20 cellular contexts compared by ENCODE assay signal in genomic region chr10:111357859-111358258, GRCh38.
A peak's percentile ranks its signal among the peaks of the same experiment; 100 is the strongest.
DNase-seq lines count a peak whose midpoint lies in the region; ATAC-seq, FAIRE-seq and TF ChIP-seq lines count a peak whose summit lies in the region.
"Had no signal": no experiment of that assay in that cellular context is flagged by ENCODE, and none has a peak within 500 bp of the region (broad histone marks: within the 10 kb centered on the region; RNA-seq: fewer than 3 reads in every experiment).

No MANE protein-coding gene starts in this region.

- H3K23me2 ChIP-seq in H1 (ENCODE audit: low read depth, low read length) = no peaks in the 10 kb centered on the region

- no peak for FAIRE-seq in HepG2 (lab: Jason Lieb, UNC)
- no peak for FAIRE-seq in H1 (lab: Jason Lieb, UNC)
- peak; percentile 33 for FAIRE-seq in islet of Langerhans (lab: Jason Lieb, UNC)
- FAIRE-seq: G401.6, GM12891, GM19239 had no signal

- no peak overlapping the region for H2BK120ac ChIP-seq in H1 (replicated peaks; ENCODE audit: low read depth, low read length)

- no peak overlapping the region for H3K4ac ChIP-seq in H1 (replicated peaks; ENCODE audit: insufficient read length, low read depth, low read length)

- BruUV-seq in HepG2 (replicated peaks; lab: Mats Ljungman, UMichigan) = no TSS peak

- H3K9ac ChIP-seq in HepG2 (ENCODE audit: insufficient read depth, low read depth, low read length) (no peak overlapping the region), H1 (replicated peaks in 1 of 4; ENCODE audit: extremely low read depth in 1 of 4, low read depth in 3 of 4, low read length in 3 of 4) (no peak overlapping the region)
- H3K9ac ChIP-seq: BLaER1 had no signal

- intact Hi-C loops in HepG2 (cut with micrococcal nuclease; ENCODE audit: unreplicated experiment) = no loop called here
- intact Hi-C loops in right lobe of liver (cut with DNase I) = no loop called here

- no peak overlapping the region for H3K23ac ChIP-seq in H1 (ENCODE audit: insufficient read length)

- H3K4me2 ChIP-seq in HepG2 (ENCODE audit: low read depth, low read length) = no peak overlapping the region
- no peak overlapping the region for H3K4me2 ChIP-seq in H1 (ENCODE audit: insufficient read depth in 1 of 2, low read depth in 2 of 2, low read length in 2 of 2)
- H3K4me2 ChIP-seq: BLaER1 had no signal

- H2BK12ac ChIP-seq in H1 (ENCODE audit: low read depth, low read length) = no peak overlapping the region

- H3K4me3 ChIP-seq in HepG2 (replicated peaks in 1 of 3; ENCODE audit: insufficient read depth in 1 of 3, low read depth in 2 of 3, low read length in 3 of 3) = no peak overlapping the region
- H3K4me3 ChIP-seq in right lobe of liver = no peak overlapping the region
- no peak overlapping the region for H3K4me3 ChIP-seq in H1 (ENCODE audit: extremely low read depth in 1 of 4, insufficient read depth in 2 of 4, low read depth in 3 of 4, low read length in 4 of 4)
- H3K4me3 ChIP-seq: BLaER1 had no signal

- no peak overlapping the region for H2BK5ac ChIP-seq in H1 (ENCODE audit: low read depth, low read length)

- H3K4me1 ChIP-seq in HepG2 (ENCODE audit: insufficient read depth, low read length) = no peaks in the 10 kb centered on the region
- H3K4me1 ChIP-seq in right lobe of liver = no peaks in the 10 kb centered on the region
- H3K4me1 ChIP-seq in H1 (replicated peaks in 1 of 4; ENCODE audit: control insufficient read depth in 3 of 4, insufficient read depth in 4 of 4, low read length in 3 of 4) = no peaks in the 10 kb centered on the region
- H3K4me1 ChIP-seq: BLaER1 had no signal

- ATAC-seq in HepG2 (no peak), right lobe of liver (no peak), GM21576 (IDR thresholded peaks at IDR 0.05; ENCODE audit: unreplicated experiment) (no peak), HG02798 (IDR thresholded peaks at IDR 0.05; ENCODE audit: poor library complexity, unreplicated experiment) (no peak)

- H4K5ac ChIP-seq in H1 (ENCODE audit: insufficient read length, low read depth, low read length) = no peak overlapping the region

- H4K8ac ChIP-seq in H1 (ENCODE audit: extremely low read depth, insufficient read depth, low read length) = no peak overlapping the region

- H4K20me1 ChIP-seq in HepG2 (ENCODE audit: insufficient read depth, low read length) = no peaks in the 10 kb centered on the region
- no peaks in the 10 kb centered on the region for H4K20me1 ChIP-seq in H1 (replicated peaks in 1 of 2; ENCODE audit: control insufficient read depth in 1 of 2, insufficient read depth in 2 of 2, low read length in 2 of 2)
- H4K20me1 ChIP-seq: BLaER1 had no signal

- H2BK20ac ChIP-seq in H1 (ENCODE audit: low read length) = no peak overlapping the region

- CTCF ChIA-PET in HepG2 (lab: Yijun Ruan, JAX; ENCODE audit: low intra/inter-chr PET ratio, low total read pairs) (no interaction called here), H1 (lab: Charles Lee; ENCODE audit: partially characterized antibody) (interaction anchor here (1.3 to 2.0 kb wide), 2 partner anchors 76 to 282 kb away, joined by 3 to 5 read pairs; no protein-coding TSS in a partner anchor)

- no peaks in the 10 kb centered on the region for H3K79me1 ChIP-seq in H1 (ENCODE audit: low read depth, low read length)

- TF ChIP-seq EP300 in HepG2 (IDR thresholded peaks at IDR 0.05; ENCODE audit: low read depth in 2 of 2, low read length in 2 of 2) (no peak), HepG2 (CRISPR knock-in tag; IDR thresholded peaks at IDR 0.05; ENCODE audit: borderline replicate concordance) (no peak), H1 (IDR thresholded peaks at IDR 0.05; ENCODE audit: borderline replicate concordance in 1 of 2, low read depth in 2 of 2, low read length in 2 of 2) (no peak)

- H2AFZ ChIP-seq in HepG2 (ENCODE audit: low read length) (no peak overlapping the region), H1 (ENCODE audit: low read length) (no peak overlapping the region)

- H2AK5ac ChIP-seq in H1 (ENCODE audit: low read depth, low read length) = no peak overlapping the region

- H3K27me3 ChIP-seq in HepG2 (ENCODE audit: control insufficient read depth in 1 of 2, insufficient read depth in 2 of 2, low read length in 2 of 2) (peaks cover 0 to 4% of the 10 kb centered on the region in 2 experiments; a peak in 1 of 5 replicates), right lobe of liver (no peaks in the 10 kb centered on the region), H1 (replicated peaks in 1 of 4; ENCODE audit: control insufficient read depth in 3 of 4, extremely low read depth in 1 of 4, insufficient read depth in 3 of 4, low read length in 3 of 4) (peaks cover 0 to 1% (median 0%) of the 10 kb centered on the region in 4 experiments; a peak in 1 of 7 replicates)
- H3K27me3 ChIP-seq: BE2C, BLaER1 had no signal

- POLR2A ChIA-PET in HepG2 (lab: Yijun Ruan, JAX) = no interaction called here
- POLR2A ChIA-PET in H1 (lab: Charles Lee; ENCODE audit: partially characterized antibody) = interaction anchor here (0.7 kb wide), 1 partner anchor 1103 kb away, joined by 3 read pairs; no protein-coding TSS in a partner anchor

- 0% methylated on average over 1 of the region's 1 CpG for WGBS in HepG2 (ENCODE audit: low lambda C conversion rate)
- WGBS in right lobe of liver (ENCODE audit: insufficient coverage, low coverage, low lambda C conversion rate, missing lambda C conversion rate) = 24% methylated on average over 1 of the region's 1 CpG
- WGBS in H1 (ENCODE audit: extremely low coverage in 1 of 2, insufficient coverage in 1 of 2, insufficient read length in 1 of 2, insufficient replicate concordance in 2 of 2, low coverage in 1 of 2, low lambda C conversion rate in 2 of 2, missing lambda C conversion rate in 1 of 2), 2 experiments = 100% methylated on average over 1 of the region's 1 CpG; no CpG with 5 or more reads in 1 of the 2 experiments

- no peaks in the 10 kb centered on the region for H3K79me2 ChIP-seq in HepG2 (ENCODE audit: insufficient read depth, low read length)
- no peaks in the 10 kb centered on the region for H3K79me2 ChIP-seq in H1 (ENCODE audit: control insufficient read depth in 1 of 2, insufficient read depth in 2 of 2, low read length in 2 of 2)

- H3K9me3 ChIP-seq in HepG2 (ENCODE audit: low read length) (no peaks in the 10 kb centered on the region), right lobe of liver (no peaks in the 10 kb centered on the region), H1 (ENCODE audit: insufficient read depth in 2 of 2, low read depth in 1 of 2, low read length in 1 of 2) (no peaks in the 10 kb centered on the region)
- H3K9me3 ChIP-seq: BE2C, BLaER1 had no signal

- no peak overlapping the region for H2BK15ac ChIP-seq in H1 (ENCODE audit: low read length)

- no peak overlapping the region for H3K56ac ChIP-seq in H1 (replicated peaks; ENCODE audit: insufficient read length, low read depth, low read length)

- TF ChIP-seq RAD21 in HepG2 (CRISPR knock-in tag; IDR thresholded peaks at IDR 0.05) (no peak), H1 (IDR thresholded peaks at IDR 0.05 in 1 of 2, conservative IDR thresholded peaks at IDR 0.05 in 1 of 2; ENCODE audit: low read depth in 2 of 2, low read length in 2 of 2) (no peak)

- H4K91ac ChIP-seq in H1 (replicated peaks; ENCODE audit: insufficient read length, low read length) = no peak overlapping the region

- in situ Hi-C loops in HepG2 (cut with HindIII; ENCODE audit: extremely low pct_ligation_motif_present, low pct_unique_long_range_greater_than_20kb) = loop anchor here (25.0 kb wide), 1 partner anchor 621 kb away; no protein-coding TSS in a partner anchor

- TF ChIP-seq POLR2A in HepG2 (IDR thresholded peaks at IDR 0.05; ENCODE audit: insufficient read depth in 1 of 2, low read depth in 2 of 2, low read length in 2 of 2) = no peak
- TF ChIP-seq POLR2A in right lobe of liver (IDR thresholded peaks at IDR 0.05) = no peak
- no peak for TF ChIP-seq POLR2A in H1 (IDR thresholded peaks at IDR 0.05; ENCODE audit: control extremely low read depth in 1 of 2, low read depth in 2 of 2, low read length in 2 of 2)

- no peak overlapping the region for H3K27ac ChIP-seq in HepG2 (ENCODE audit: extremely low read length, insufficient read depth, low read length)
- H3K27ac ChIP-seq in right lobe of liver = no peak overlapping the region
- no peak overlapping the region for H3K27ac ChIP-seq in H1 (ENCODE audit: low read depth, low read length)
- H3K27ac ChIP-seq: 22Rv1, BLaER1 had no signal

- no peak for TF ChIP-seq CTCF in HepG2 (CRISPR knock-in tag; IDR thresholded peaks at IDR 0.05)
- no peak for TF ChIP-seq CTCF in right lobe of liver (IDR thresholded peaks at IDR 0.05)
- TF ChIP-seq CTCF in H1 (IDR thresholded peaks at IDR 0.05; ENCODE audit: control extremely low read depth in 1 of 3, insufficient read depth in 1 of 3, low read depth in 1 of 3, low read length in 3 of 3) = no peak

- H3K14ac ChIP-seq in H1 (ENCODE audit: insufficient read length) = no peak overlapping the region

- no peak for DNase-seq in HepG2 (ENCODE audit: low spot score)
- DNase-seq in right lobe of liver = no peak
- no peak for DNase-seq in H1 (ENCODE audit: low read depth in 1 of 2, low spot score in 2 of 2)
- DNase-seq: ACHN; BE2C; C1 segment of cervical spinal cord; CD4-positive, alpha-beta memory T cell; CD4-positive, CD25-positive, alpha-beta regulatory T cell; CD8-positive, alpha-beta memory T cell; COR-L47; DMS79 treated with DMSO at 0.1 percent for 48 hours; GF-D8 had no signal

- no peak overlapping the region for H3K18ac ChIP-seq in H1 (ENCODE audit: extremely low read depth, low read length)

- no peaks in the 10 kb centered on the region for H3K36me3 ChIP-seq in HepG2 (replicated peaks in 1 of 2; ENCODE audit: control insufficient read depth in 1 of 2, insufficient read depth in 2 of 2, low read length in 2 of 2)
- no peaks in the 10 kb centered on the region for H3K36me3 ChIP-seq in right lobe of liver
- no peaks in the 10 kb centered on the region for H3K36me3 ChIP-seq in H1 (ENCODE audit: control insufficient read depth in 2 of 4, insufficient read depth in 4 of 4, low read length in 3 of 4)
- H3K36me3 ChIP-seq: BE2C, BLaER1 had no signal

TF ChIP-seq in HepG2, 621 proteins besides CTCF, POLR2A, EP300 and RAD21:
- TF ChIP-seq ZNF557 (CRISPR knock-in tag; IDR thresholded peaks at IDR 0.05) = no peak
- TF ChIP-seq MAFK (conservative IDR thresholded peaks at IDR 0.05 in 1 of 2, IDR thresholded peaks at IDR 0.05 in 1 of 2; ENCODE audit: low read length in 2 of 2) = peak; percentile 80 to 82
- TF ChIP-seq MAFF (IDR thresholded peaks at IDR 0.05; ENCODE audit: low read depth, low read length) = peak; percentile 74
- no peak for TF ChIP-seq ATF1 (CRISPR knock-in tag; IDR thresholded peaks at IDR 0.05)
- TF ChIP-seq ELF4 (CRISPR knock-in tag; IDR thresholded peaks at IDR 0.05; ENCODE audit: borderline replicate concordance) = no peak

TF ChIP-seq in H1, 55 proteins besides CTCF, POLR2A, EP300 and RAD21:
- TF ChIP-seq MAFK (IDR thresholded peaks at IDR 0.05; ENCODE audit: low read depth, low read length) (peak; percentile 9; the same call in 1 of the 2 replicates), SAP30 (IDR thresholded peaks at IDR 0.05; ENCODE audit: insufficient read depth, insufficient replicate concordance, low read length) (no peak)

Comparison
In these comparisons a context has a peak if more than half of its experiments do, and no peak if none do; other contexts are left out.
1. Of the 41 proteins assayed by ChIP-seq in both HepG2 and H1: peak only in HepG2: none; only in H1: none; in both: MAFK; in neither: 40.